Comparison of ENCODE assay signal across 1 cellular context in the genomic region with DNA sequence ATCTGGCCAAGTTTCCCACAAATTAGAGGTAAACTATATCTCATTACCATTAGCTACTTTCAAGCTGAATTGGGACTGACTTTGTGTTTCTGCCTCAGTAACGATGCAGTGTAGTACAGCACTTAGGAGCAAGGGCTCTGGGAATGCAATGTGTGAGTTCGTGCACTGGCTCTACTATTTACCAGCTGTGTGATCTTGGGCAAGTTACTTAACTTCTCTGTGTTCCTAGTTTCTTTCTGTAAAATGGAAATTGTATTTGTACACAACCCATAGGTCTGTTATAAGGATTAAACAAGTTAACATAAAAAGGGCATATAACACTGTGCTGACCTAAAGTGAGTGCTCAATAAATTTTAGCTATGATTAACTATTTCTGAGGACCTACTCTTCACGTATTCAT.
TF ChIP-seq lines count a peak whose summit lies in the region.

No MANE protein-coding gene starts in this region.

TF ChIP-seq in K562, 482 proteins besides CTCF, POLR2A, EP300 and RAD21 (continued from another document):
- TF ChIP-seq KDM1A (IDR thresholded peaks at IDR 0.05) (peak; percentile 12 to 48; a peak in 1 of 4 replicates), NFE2 (IDR thresholded peaks at IDR 0.05; ENCODE audit: low read depth) (no peak), RBM25 (IDR thresholded peaks at IDR 0.05; ENCODE audit: low read depth, low read length, severe bottlenecking) (peak; percentile 83), ETS2 (tag; IDR thresholded peaks at IDR 0.05; ENCODE audit: borderline replicate concordance, poor library complexity, severe bottlenecking) (no peak), IRF2 (CRISPR knock-in tag; IDR thresholded peaks at IDR 0.05) (no peak)
